ENCODE assay signal across 13 cellular contexts in genomic region chr5:133404724-133405123, GRCh38.
A peak's percentile ranks its signal among the peaks of the same experiment; 100 is the strongest.
DNase-seq lines count a peak whose midpoint lies in the region; ATAC-seq, FAIRE-seq and TF ChIP-seq lines count a peak whose summit lies in the region.
"Had no signal": no experiment of that assay in that cellular context is flagged by ENCODE, and none has a peak within 500 bp of the region (broad histone marks: within the 10 kb centered on the region; RNA-seq: fewer than 3 reads in every experiment).

No MANE protein-coding gene starts in this region.

- no CpG with 5 or more reads among the region's 7 CpGs for WGBS in H9 (ENCODE audit: extremely low coverage, insufficient read length, low lambda C conversion rate)
- 61% methylated on average over 7 of the region's 7 CpGs for WGBS in SK-N-SH (ENCODE audit: low lambda C conversion rate)

- no peaks in the 10 kb centered on the region for H3K79me2 ChIP-seq in DOHH2 (ENCODE audit: control insufficient read depth, low read length)
- no peaks in the 10 kb centered on the region for H3K79me2 ChIP-seq in H9 (ENCODE audit: insufficient read depth, low read length)
- H3K79me2 ChIP-seq in SK-N-SH (ENCODE audit: insufficient read depth) = no peaks in the 10 kb centered on the region
- H3K79me2 ChIP-seq in keratinocyte (ENCODE audit: control insufficient read depth, insufficient read depth, low read length) = no peaks in the 10 kb centered on the region

- no peak overlapping the region for H4K91ac ChIP-seq in H9 (ENCODE audit: insufficient read length, low read depth, low read length)

- H3K27ac ChIP-seq in DOHH2 (ENCODE audit: low read depth, low read length) (no peak overlapping the region), H9 (ENCODE audit: insufficient read length, low read depth, low read length) (no peak overlapping the region), SK-N-SH (ENCODE audit: low read depth in 2 of 2, low read length in 1 of 2) (no peak overlapping the region), keratinocyte (ENCODE audit: control insufficient read depth, insufficient read depth, low read length) (no peak overlapping the region)
- H3K27ac ChIP-seq: ascending aorta had no signal

- no peak for TF ChIP-seq RAD21 in SK-N-SH (IDR thresholded peaks at IDR 0.05; ENCODE audit: low read length)

- no peak overlapping the region for H2BK12ac ChIP-seq in H9 (ENCODE audit: insufficient read length, low read depth, low read length)

- no peaks in the 10 kb centered on the region for H3K23me2 ChIP-seq in H9 (ENCODE audit: insufficient read length, low read depth, low read length, poor library complexity, severe bottlenecking)

- H3K4me2 ChIP-seq in DOHH2 (ENCODE audit: low read length) = no peak overlapping the region
- H3K4me2 ChIP-seq in H9 (ENCODE audit: insufficient read depth, insufficient read length, low read length) = no peak overlapping the region
- H3K4me2 ChIP-seq in SK-N-SH = no peak overlapping the region
- H3K4me2 ChIP-seq in keratinocyte (ENCODE audit: control insufficient read depth, extremely low read depth, insufficient read depth, low read depth, low read length) = no peak overlapping the region

- H3K18ac ChIP-seq in H9 (ENCODE audit: insufficient read length, low read depth, low read length) = no peak overlapping the region

- CTCF ChIA-PET in SK-N-SH (lab: Yijun Ruan, JAX) = interaction anchor here (1.0 to 1.5 kb wide), 3 partner anchors 11 to 19 kb away, joined by 3 to 5 read pairs (median 3); no protein-coding TSS in a partner anchor

- FAIRE-seq in keratinocyte (lab: Jason Lieb, UNC) = peak; percentile 9

- H3F3A ChIP-seq in DOHH2 (ENCODE audit: control insufficient read depth, insufficient read depth) = no peaks in the 10 kb centered on the region
- H3F3A ChIP-seq in SK-N-SH (replicated peaks; ENCODE audit: insufficient read depth) = no peaks in the 10 kb centered on the region

- H2BK15ac ChIP-seq in H9 (ENCODE audit: low read depth, low read length) = no peak overlapping the region

- no peak overlapping the region for H3K23ac ChIP-seq in H9 (ENCODE audit: insufficient read length, low read depth, low read length)

- TF ChIP-seq CTCF in DOHH2 (IDR thresholded peaks at IDR 0.05; ENCODE audit: low read depth, low read length, poor library complexity, severe bottlenecking) = peak; percentile 21
- peak; percentile 61 for TF ChIP-seq CTCF in H9 (conservative IDR thresholded peaks at IDR 0.05)
- TF ChIP-seq CTCF in SK-N-SH (IDR thresholded peaks at IDR 0.05) = peak; percentile 28; the same call in 1 of the 2 replicates
- peak; percentile 30 to 38 (median 36) for TF ChIP-seq CTCF in keratinocyte (optimal IDR thresholded peaks at IDR 0.05 in 1 of 3, IDR thresholded peaks at IDR 0.05 in 1 of 3, conservative IDR thresholded peaks at IDR 0.05 in 1 of 3; ENCODE audit: extremely low read depth in 1 of 3, insufficient read depth in 2 of 3, low read length in 3 of 3)

- H2AK5ac ChIP-seq in H9 (ENCODE audit: insufficient read length, low read length) = no peak overlapping the region

- 0 out of 2 replicates have a peak, but pooled peaks cover 5% of the 10 kb centered on the region for H3K27me3 ChIP-seq in DOHH2 (ENCODE audit: control insufficient read depth, low read length)
- H3K27me3 ChIP-seq in H9 (ENCODE audit: insufficient read depth, low read length) = no peaks in the 10 kb centered on the region
- H3K27me3 ChIP-seq in SK-N-SH (ENCODE audit: insufficient read depth) = no peaks in the 10 kb centered on the region
- H3K27me3 ChIP-seq in keratinocyte (ENCODE audit: control insufficient read depth, extremely low read depth, insufficient read depth, low read length) = no peaks in the 10 kb centered on the region
- H3K27me3 ChIP-seq: ascending aorta had no signal

- no peaks in the 10 kb centered on the region for H3K27me3 Mint-ChIP-seq in H9 (ENCODE audit: low read depth)

- no peak overlapping the region for H3K14ac ChIP-seq in H9 (ENCODE audit: insufficient read depth, low read length)

- TF ChIP-seq EP300 in SK-N-SH (IDR thresholded peaks at IDR 0.05; ENCODE audit: borderline replicate concordance in 1 of 2, low read depth in 1 of 2, low read length in 1 of 2) = no peak

- H3K36me3 ChIP-seq in DOHH2 (ENCODE audit: control insufficient read depth, low read length) = no peaks in the 10 kb centered on the region
- no peaks in the 10 kb centered on the region for H3K36me3 ChIP-seq in SK-N-SH (replicated peaks in 1 of 2; ENCODE audit: control insufficient read depth in 1 of 2, insufficient read depth in 2 of 2, low read length in 1 of 2)
- H3K36me3 ChIP-seq in keratinocyte (ENCODE audit: control insufficient read depth in 2 of 2, extremely low read depth in 1 of 2, insufficient read depth in 2 of 2, low read length in 2 of 2) = no peaks in the 10 kb centered on the region
- H3K36me3 ChIP-seq: ascending aorta had no signal

- no peaks in the 10 kb centered on the region for H3K9me1 ChIP-seq in keratinocyte (ENCODE audit: control insufficient read depth, extremely low read depth, insufficient read depth, low read length)

- dilution Hi-C loops in keratinocyte (cut with MboI; ENCODE audit: extremely low pct_ligation_motif_present, low sequenced_read_pairs) = no loop called here

- H3K4me3 ChIP-seq in DOHH2 (ENCODE audit: low read length) (no peak overlapping the region), SK-N-SH (ENCODE audit: low read depth in 2 of 2, low read length in 1 of 2) (no peak overlapping the region), keratinocyte (ENCODE audit: control insufficient read depth in 2 of 3, extremely low read depth in 1 of 3, insufficient read depth in 2 of 3, low read depth in 1 of 3, low read length in 3 of 3) (no peak overlapping the region)
- H3K4me3 ChIP-seq: ascending aorta, mucosa of descending colon had no signal

- no peak overlapping the region for H4K8ac ChIP-seq in H9 (replicated peaks; ENCODE audit: insufficient read length, low read depth, low read length)

- peaks cover 29 to 42% of the 10 kb centered on the region in 2 experiments for H3K4me1 Mint-ChIP-seq in H9

- no peak overlapping the region for H3K4me3 Mint-ChIP-seq in H9
- H3K4me3 Mint-ChIP-seq: CD8-positive, alpha-beta T cell had no signal

- H3K27ac Mint-ChIP-seq in H9 = 0 out of 7 replicates have a peak overlapping the region, but pooled peaks of 1 of the 3 experiments have one; percentile 42
- H3K27ac Mint-ChIP-seq: CD8-positive, alpha-beta T cell had no signal

- POLR2A ChIA-PET in SK-N-SH (lab: Yijun Ruan, JAX) = no interaction called here

- H3K9ac ChIP-seq in H9 (ENCODE audit: extremely low read depth, insufficient read length, low read length) (no peak overlapping the region), SK-N-SH (no peak overlapping the region), keratinocyte (ENCODE audit: control insufficient read depth, extremely low read depth, insufficient read depth, low read length) (no peak overlapping the region)

- ATAC-seq in GM19397 (IDR thresholded peaks at IDR 0.05; ENCODE audit: unreplicated experiment) (no peak), GM18505 (IDR thresholded peaks at IDR 0.05; ENCODE audit: unreplicated experiment) (no peak)
- ATAC-seq: CD8-positive, alpha-beta T cell; mucosa of descending colon had no signal

- DNase-seq in H9 (peak; percentile 28), SK-N-SH (no peak), keratinocyte (ENCODE audit: low read depth, low spot score) (no peak), NCI-H2081 (lab: John Stamatoyannopoulos, UW) (no peak), T1000 (lab: John Stamatoyannopoulos, UW) (no peak)
- DNase-seq: hypothalamus, mucosa of descending colon, NCI-H1694 had no signal

- H3K36me3 Mint-ChIP-seq in H9 (ENCODE audit: insufficient read depth in 1 of 3, low read depth in 3 of 3) = no peaks in the 10 kb centered on the region
- H3K36me3 Mint-ChIP-seq: CD8-positive, alpha-beta T cell had no signal

- H2AFZ ChIP-seq in H9 (ENCODE audit: low read length) (no peak overlapping the region), SK-N-SH (ENCODE audit: low read depth) (no peak overlapping the region), keratinocyte (ENCODE audit: control insufficient read depth, low read length) (no peak overlapping the region)

- H3K56ac ChIP-seq in H9 (ENCODE audit: insufficient read length, low read depth, low read length) = no peak overlapping the region

- H3K9me2 ChIP-seq in DOHH2 (replicated peaks; ENCODE audit: control insufficient read depth, low read length) (no peaks in the 10 kb centered on the region), SK-N-SH (no peaks in the 10 kb centered on the region)

- H3K4me1 ChIP-seq in DOHH2 (ENCODE audit: control insufficient read depth, low read length) = no peaks in the 10 kb centered on the region
- H3K4me1 ChIP-seq in H9 (ENCODE audit: insufficient read depth, low read length) = no peaks in the 10 kb centered on the region; the same call in none of the 2 replicates
- peaks cover 0 to 4% of the 10 kb centered on the region in 2 experiments; a peak in 1 of 4 replicates for H3K4me1 ChIP-seq in SK-N-SH (ENCODE audit: control insufficient read depth in 1 of 2, insufficient read depth in 2 of 2, low read depth in 1 of 2, low read length in 1 of 2)
- H3K4me1 ChIP-seq in keratinocyte (ENCODE audit: control insufficient read depth, extremely low read depth, insufficient read depth, low read length) = no peaks in the 10 kb centered on the region
- H3K4me1 ChIP-seq: ascending aorta had no signal

- no peak overlapping the region for H4K5ac ChIP-seq in H9 (ENCODE audit: insufficient read length, low read depth, low read length)

- H2BK120ac ChIP-seq in H9 (ENCODE audit: low read depth, low read length, poor library complexity, severe bottlenecking) = no peak overlapping the region

- H4K20me1 ChIP-seq in DOHH2 (ENCODE audit: control insufficient read depth, insufficient read depth, low read depth, low read length) (no peaks in the 10 kb centered on the region), H9 (ENCODE audit: control insufficient read depth, insufficient read depth, insufficient read length) (no peaks in the 10 kb centered on the region), SK-N-SH (ENCODE audit: insufficient read depth) (no peaks in the 10 kb centered on the region), keratinocyte (ENCODE audit: control insufficient read depth, extremely low read depth, insufficient read depth, low read length) (no peaks in the 10 kb centered on the region)

- no peaks in the 10 kb centered on the region for H3K9me3 Mint-ChIP-seq in H9
- H3K9me3 Mint-ChIP-seq: CD8-positive, alpha-beta T cell had no signal

- no peak overlapping the region for H2BK20ac ChIP-seq in H9 (ENCODE audit: low read depth, low read length, poor library complexity, severe bottlenecking)

- H3K9me3 ChIP-seq in DOHH2 (ENCODE audit: control insufficient read depth, insufficient read depth, low read length) (no peaks in the 10 kb centered on the region), H9 (ENCODE audit: control insufficient read depth, low read depth, low read length) (no peaks in the 10 kb centered on the region), SK-N-SH (no peaks in the 10 kb centered on the region), keratinocyte (ENCODE audit: control insufficient read depth, low read depth, low read length) (no peaks in the 10 kb centered on the region)
- H3K9me3 ChIP-seq: ascending aorta, mucosa of descending colon had no signal

- H3K4ac ChIP-seq in H9 (ENCODE audit: low read depth, low read length) = no peak overlapping the region

- TF ChIP-seq POLR2A in GM18505 (IDR thresholded peaks at IDR 0.05; ENCODE audit: borderline replicate concordance, extremely low read depth, insufficient read depth, insufficient read length) = no peak

- no peak overlapping the region for H3T11ph ChIP-seq in H9 (ENCODE audit: low read length)

- no peak overlapping the region for H2BK5ac ChIP-seq in H9 (ENCODE audit: insufficient read length, low read length)

- no peaks in the 10 kb centered on the region for H3K79me1 ChIP-seq in H9 (ENCODE audit: insufficient read depth, low read depth, low read length, poor library complexity, severe bottlenecking)
